Comparison of ENCODE assay signal across 10 cellular contexts in genomic region chr9:77926314-77926959, GRCh38.
DNase-seq lines count a peak whose midpoint lies in the region; ATAC-seq and TF ChIP-seq lines count a peak whose summit lies in the region.
"Had no signal": no experiment of that assay in that cellular context is flagged by ENCODE, and none has a peak within 500 bp of the region (broad histone marks: within the 10 kb centered on the region; RNA-seq: fewer than 3 reads in every experiment).

No MANE protein-coding gene starts in this region.

- no peak overlapping the region for H3K27ac ChIP-seq in RWPE1
- H3K27ac ChIP-seq in epithelial cell of prostate: peak overlapping the region; percentile 11

- no peak overlapping the region for H3K4me3 Mint-ChIP-seq in Calu3 (ENCODE audit: low read depth, unreplicated experiment)
- H3K4me3 Mint-ChIP-seq: effector memory CD8-positive, alpha-beta T cell had no signal

- H3K36me3 Mint-ChIP-seq in Calu3 (ENCODE audit: insufficient read depth, unreplicated experiment): no peaks in the 10 kb centered on the region

- intact Hi-C loops in Calu3 (cut with micrococcal nuclease; ENCODE audit: unreplicated experiment) (no loop called here), left colon (cut with DNase I, micrococcal nuclease) (no loop called here)

- POLR2A ChIA-PET in RWPE1 (lab: Yijun Ruan, JAX; ENCODE audit: low non-redundant PET): no interaction called here

- TF ChIP-seq CTCF in RWPE1 (conservative IDR thresholded peaks at IDR 0.05; ENCODE audit: low read depth) (no peak), Calu3 (IDR thresholded peaks at IDR 0.05; ENCODE audit: unreplicated experiment) (no peak)

- no peak for ATAC-seq in left colon
- ATAC-seq: effector memory CD8-positive, alpha-beta T cell had no signal

- CTCF ChIA-PET in RWPE1 (lab: Yijun Ruan, JAX) (no interaction called here), Calu3 (lab: Charles Lee) (no interaction called here)

- H3K9me3 Mint-ChIP-seq in Calu3 (ENCODE audit: low read depth, unreplicated experiment): no peaks in the 10 kb centered on the region
- H3K9me3 Mint-ChIP-seq: effector memory CD8-positive, alpha-beta T cell had no signal

- DNase-seq in H4 (ENCODE audit: low spot score) (peak; percentile 57), RWPE1 (ENCODE audit: low spot score) (peak; percentile 56), epithelial cell of prostate (ENCODE audit: low read depth, low spot score) (no peak), renal cortical epithelial cell (ENCODE audit: low read depth) (peak; percentile 88), NAMALWA (ENCODE audit: low spot score) (no peak), C1 segment of cervical spinal cord (lab: John Stamatoyannopoulos, UW) (no peak), Calu3 (no peak), left colon (no peak)
- DNase-seq: effector memory CD8-positive, alpha-beta T cell; NCI-H187 treated with DMSO at 0.1 percent for 48 hours had no signal

- H3K27me3 Mint-ChIP-seq in Calu3 (ENCODE audit: unreplicated experiment): no peaks in the 10 kb centered on the region
- H3K27me3 Mint-ChIP-seq: effector memory CD8-positive, alpha-beta T cell had no signal

- peaks cover 11% of the 10 kb centered on the region for H3K4me1 Mint-ChIP-seq in Calu3 (ENCODE audit: low read depth, unreplicated experiment)

- H3K27ac Mint-ChIP-seq in Calu3 (ENCODE audit: unreplicated experiment): no peak overlapping the region
- H3K27ac Mint-ChIP-seq: effector memory CD8-positive, alpha-beta T cell had no signal

- BruUV-seq in Calu3 (replicated peaks; lab: Mats Ljungman, UMichigan): no TSS peak

Comparison
In these comparisons a context has a peak if more than half of its experiments do, and no peak if none do; other contexts are left out.
1. DNase-seq: peak in H4 (single experiment), RWPE1 (single experiment) and renal cortical epithelial cell (single experiment); none in epithelial cell of prostate (single experiment), NAMALWA (single experiment), C1 segment of cervical spinal cord (0 of 14), Calu3 (single experiment) and left colon (0 of 2).